Comparison of ENCODE assay signal across 8 cellular contexts in the genomic region with DNA sequence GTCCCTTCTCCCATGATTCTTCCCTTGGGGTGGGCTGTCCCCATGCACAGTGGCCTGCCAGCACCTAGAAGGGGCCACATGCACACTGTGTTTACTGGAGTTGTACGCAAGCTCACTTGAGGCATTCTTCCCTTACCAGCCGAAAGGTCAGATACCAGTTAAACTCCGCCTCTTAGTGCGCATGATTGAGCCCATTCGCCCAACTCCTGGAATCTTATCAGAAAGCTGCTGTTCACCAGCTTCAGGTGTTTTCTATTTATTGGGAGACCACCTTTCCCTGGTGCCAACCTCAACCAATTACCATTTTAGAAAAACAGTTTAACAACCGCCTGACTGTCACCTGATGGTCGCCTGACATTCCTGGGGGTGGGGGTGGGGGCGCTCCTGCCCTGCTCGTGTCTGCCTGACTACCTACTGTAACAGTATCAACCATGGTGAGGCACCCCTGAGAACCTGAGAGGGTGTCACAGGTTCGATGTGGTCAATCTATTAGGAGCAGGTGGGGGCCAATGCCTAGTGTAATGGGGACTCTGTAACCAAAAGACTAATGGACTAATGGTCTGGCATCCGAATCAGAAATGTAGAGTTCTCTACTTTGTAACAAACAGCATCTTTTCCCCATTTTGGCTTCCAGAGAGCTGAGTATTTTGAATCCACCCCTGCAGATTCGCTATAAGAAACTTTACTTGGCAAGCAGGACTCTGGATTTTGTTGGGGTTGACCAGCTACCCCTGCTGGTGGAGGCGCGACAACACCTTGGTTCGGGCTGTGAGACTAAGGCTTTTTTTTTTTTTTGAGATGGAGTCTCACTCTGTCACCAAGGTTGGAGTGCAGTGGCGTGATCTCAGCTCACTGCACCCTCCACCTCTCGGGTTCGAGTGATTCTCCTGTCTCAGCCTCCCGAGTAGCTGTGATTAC. TPM values are rescaled to one million over a fixed set of nuclear protein-coding genes. Genes with fewer than 3 reads are reported as not detected.
A peak's percentile ranks its signal among the peaks of the same experiment; 100 is the strongest.
DNase-seq lines count a peak whose midpoint lies in the region; ATAC-seq and TF ChIP-seq lines count a peak whose summit lies in the region.

No MANE protein-coding gene starts in this region.

- CTCF ChIA-PET in activated B cell treated with CpG ODN at 0.5 μM for 24 hours (lab: Charles Lee), result no interaction called here

- H3K4me1 Mint-ChIP-seq in activated B cell treated with CpG ODN at 0.5 μM for 24 hours (no peaks in the 10 kb centered on the region), mesothelial cell of epicardium (peaks cover 8% of the 10 kb centered on the region)

- H3K4me3 Mint-ChIP-seq in activated B cell treated with CpG ODN at 0.5 μM for 24 hours (no peak overlapping the region), mesothelial cell of epicardium (no peak overlapping the region)

- no peaks in the 10 kb centered on the region for H3K36me3 Mint-ChIP-seq in activated B cell treated with CpG ODN at 0.5 μM for 24 hours (ENCODE audit: low read depth)
- no peaks in the 10 kb centered on the region for H3K36me3 Mint-ChIP-seq in mesothelial cell of epicardium

- POLR2A ChIA-PET in activated B cell treated with CpG ODN at 0.5 μM for 24 hours (lab: Charles Lee), result interaction anchor here (0.7 kb wide), 1 partner anchor 94 kb away, joined by 3 read pairs; no protein-coding TSS in a partner anchor

- intact Hi-C loops in activated B cell treated with CpG ODN at 0.5 μM for 24 hours (cut with micrococcal nuclease), result loop anchor here (1.0 to 10.0 kb wide), 3 partner anchors 53 to 119 kb away; partner anchors contain the start of gene UBA1

- H3K27ac Mint-ChIP-seq in activated B cell treated with CpG ODN at 0.5 μM for 24 hours (no peak overlapping the region), mesothelial cell of epicardium (peak overlapping the region; percentile 53)

- TF ChIP-seq CTCF in activated B cell treated with CpG ODN at 0.5 μM for 24 hours (IDR thresholded peaks at IDR 0.05) (no peak), mesothelial cell of epicardium (IDR thresholded peaks at IDR 0.05; ENCODE audit: unreplicated experiment) (peak; percentile 45)

- peak; percentile 66 for DNase-seq in ELR (ENCODE audit: low read depth)
- DNase-seq in LHCN-M2 (ENCODE audit: low read depth), result peak; percentile 44
- DNase-seq in activated B cell treated with CpG ODN at 0.5 μM for 24 hours, result no peak
- peak; percentile 56 for DNase-seq in ecto neural progenitor cell (ENCODE audit: low spot score)
- DNase-seq in mesothelial cell of epicardium (ENCODE audit: low spot score in 2 of 2, unreplicated experiment in 2 of 2), result no peak
- peak; percentile 44 for DNase-seq in stromal cell of bone marrow (ENCODE audit: low read depth)

- ATAC-seq in activated B cell treated with CpG ODN at 0.5 μM for 24 hours (ENCODE audit: low read depth), result peak; percentile 28
- ATAC-seq in GM19023 (IDR thresholded peaks at IDR 0.05; ENCODE audit: unreplicated experiment), result no peak
- no peak for ATAC-seq in HG03469 (IDR thresholded peaks at IDR 0.05; ENCODE audit: unreplicated experiment)

- H3K9me3 Mint-ChIP-seq in activated B cell treated with CpG ODN at 0.5 μM for 24 hours (no peaks in the 10 kb centered on the region), mesothelial cell of epicardium (peaks cover 3% of the 10 kb centered on the region)

- no peaks in the 10 kb centered on the region for H3K27me3 Mint-ChIP-seq in activated B cell treated with CpG ODN at 0.5 μM for 24 hours
- no peaks in the 10 kb centered on the region for H3K27me3 Mint-ChIP-seq in mesothelial cell of epicardium (ENCODE audit: low read depth)

RNA-seq across cellular contexts. Expression of gene ZNF157, which starts 58.3 kb away (rescaled TPM):
- total RNA-seq in LHCN-M2 (2014; rRNA removed), result 0.06 TPM in 1 of 2 replicates, not detected in the other
- 0.02 TPM for polyA plus RNA-seq in LHCN-M2 (2012)
- total RNA-seq in activated B cell treated with CpG ODN at 0.5 μM for 24 hours, result 1.2 and 1.8 TPM in 2 replicates
- 0.68 to 1.1 TPM (median 0.69 TPM) in 3 replicates for total RNA-seq in mesothelial cell of epicardium

Comparison
In these comparisons a context has a peak if more than half of its experiments do, and no peak if none do; other contexts are left out.
1. DNase-seq: peak in ELR (single experiment), LHCN-M2 (single experiment), ecto neural progenitor cell (single experiment) and stromal cell of bone marrow (single experiment); none in activated B cell treated with CpG ODN at 0.5 μM for 24 hours (single experiment) and mesothelial cell of epicardium (0 of 2).